Comparison of ENCODE assay signal across 8 cellular contexts in the genomic region with DNA sequence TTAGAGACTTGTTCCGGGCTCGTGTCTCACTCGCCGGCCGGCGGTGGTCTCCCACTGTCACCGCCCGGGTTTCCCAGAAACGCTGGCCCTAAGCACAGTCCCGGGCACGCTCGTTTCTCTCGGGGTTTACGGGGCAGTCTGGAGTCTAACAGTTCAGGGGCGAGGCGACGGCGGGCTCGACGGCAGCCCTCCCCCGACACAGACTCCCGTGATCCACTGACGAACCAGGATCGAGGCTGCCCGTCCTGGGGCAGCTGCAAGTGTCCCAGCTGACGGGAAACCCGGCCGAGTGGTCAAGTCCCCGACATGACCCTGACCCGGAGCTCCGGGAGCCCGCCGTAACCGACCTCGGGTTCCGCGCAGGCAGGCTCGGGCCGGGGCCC. TPM values are rescaled to one million over a fixed set of nuclear protein-coding genes. Genes with fewer than 3 reads are reported as not detected.
A peak's percentile ranks its signal among the peaks of the same experiment; 100 is the strongest.
DNase-seq lines count a peak whose midpoint lies in the region; ATAC-seq and TF ChIP-seq lines count a peak whose summit lies in the region.

No MANE protein-coding gene starts in this region.

- H3K9me3 Mint-ChIP-seq in brain = no peaks in the 10 kb centered on the region

- H4K8ac ChIP-seq in mesenchymal stem cell (ENCODE audit: low read length) = no peak overlapping the region

- H3K36me3 ChIP-seq in mesenchymal stem cell (ENCODE audit: control insufficient read depth in 1 of 2, insufficient read depth in 2 of 2, low read depth in 1 of 2, low read length in 2 of 2) = peaks cover 8 to 23% of the 10 kb centered on the region in 2 experiments

- H3K14ac ChIP-seq in mesenchymal stem cell (ENCODE audit: low read length in 2 of 2) = peak overlapping the region; percentile 53 to 93

- H3K4me1 Mint-ChIP-seq in brain = peaks cover 49% of the 10 kb centered on the region

- TF ChIP-seq CTCF in brain (conservative IDR thresholded peaks at IDR 0.05) = no peak

- peak overlapping the region; percentile 85 for H2BK5ac ChIP-seq in mesenchymal stem cell (ENCODE audit: low read depth, low read length, poor library complexity, severe bottlenecking)

- peak overlapping the region; percentile 89 for H3K4me2 ChIP-seq in mesenchymal stem cell (ENCODE audit: low read length, poor library complexity, severe bottlenecking)

- under 1% methylated on average over 34 of the region's 39 CpGs for WGBS in mesenchymal stem cell

- peak overlapping the region; percentile 95 for H3K9ac ChIP-seq in mesenchymal stem cell (ENCODE audit: low read length)

- peaks cover 24% of the 10 kb centered on the region for H3K36me3 Mint-ChIP-seq in brain

- ATAC-seq in GM19035 (IDR thresholded peaks at IDR 0.05; ENCODE audit: unreplicated experiment) (peak; percentile 4), HG03432 (IDR thresholded peaks at IDR 0.05; ENCODE audit: unreplicated experiment) (peak; percentile 16), HG02571 (IDR thresholded peaks at IDR 0.05; ENCODE audit: unreplicated experiment) (no peak), GM19023 (IDR thresholded peaks at IDR 0.05; ENCODE audit: unreplicated experiment) (no peak)

- peaks cover 55% of the 10 kb centered on the region for H3K4me1 ChIP-seq in mesenchymal stem cell (ENCODE audit: control insufficient read depth, insufficient read depth, low read depth, low read length)

- DNase-seq in mesenchymal stem cell = no peak
- no peak for DNase-seq in iPS-NIHi11 (ENCODE audit: low spot score)
- no peak for DNase-seq in SHP77 treated with DMSO at 0.1 percent for 48 hours (lab: John Stamatoyannopoulos, UW)

- H3K27me3 ChIP-seq in mesenchymal stem cell (ENCODE audit: control insufficient read depth in 1 of 2, insufficient read depth in 1 of 2, low read length in 2 of 2) = no peaks in the 10 kb centered on the region

- peak overlapping the region; percentile 38 to 93 (median 85) for H3K27ac Mint-ChIP-seq in brain

- peak overlapping the region; percentile 2 for H3K27ac ChIP-seq in mesenchymal stem cell (ENCODE audit: low read length, poor library complexity, severe bottlenecking)

- peak overlapping the region in 1 of 2 experiments; percentile 47 for H2BK12ac ChIP-seq in mesenchymal stem cell (ENCODE audit: low read length in 2 of 2)

- H3K4me3 Mint-ChIP-seq in brain = peak overlapping the region; percentile 87 to 93 (median 89)

- peak overlapping the region; percentile 92 for H4K91ac ChIP-seq in mesenchymal stem cell (ENCODE audit: low read length)

- peaks cover 3% of the 10 kb centered on the region for H3K27me3 Mint-ChIP-seq in brain

- H2AK5ac ChIP-seq in mesenchymal stem cell (ENCODE audit: low read length, severe bottlenecking) = no peak overlapping the region

- H3K4me3 ChIP-seq in mesenchymal stem cell (ENCODE audit: insufficient read depth in 1 of 2, low read depth in 1 of 2, low read length in 2 of 2) = peak overlapping the region; percentile 97 to 99

- peak overlapping the region; percentile 68 for H2AFZ ChIP-seq in mesenchymal stem cell (ENCODE audit: low read depth, low read length)

- H3K4ac ChIP-seq in mesenchymal stem cell (ENCODE audit: low read depth in 1 of 2, low read length in 2 of 2) = peak overlapping the region; percentile 81 to 90

- no peak overlapping the region for H2BK120ac ChIP-seq in mesenchymal stem cell (ENCODE audit: low read depth, low read length)

- H2BK15ac ChIP-seq in mesenchymal stem cell (ENCODE audit: low read depth, poor library complexity, severe bottlenecking) = peak overlapping the region; percentile 6

- peak overlapping the region; percentile 94 to 95 for H3K18ac ChIP-seq in mesenchymal stem cell (ENCODE audit: low read depth in 1 of 2, low read length in 2 of 2)

- peak overlapping the region in 1 of 2 experiments; percentile 85 for H3K23ac ChIP-seq in mesenchymal stem cell (ENCODE audit: low read length in 2 of 2)

- H3K79me1 ChIP-seq in mesenchymal stem cell (replicated peaks; ENCODE audit: low read length, poor library complexity, severe bottlenecking) = peaks cover 12% of the 10 kb centered on the region

- H3K9me3 ChIP-seq in mesenchymal stem cell (ENCODE audit: control insufficient read depth, low read length) = no peaks in the 10 kb centered on the region

RNA-seq across cellular contexts. Expression of gene UBE2J2, which starts 0.5 kb away (rescaled TPM):
- polyA plus RNA-seq in brain (ENCODE audit: insufficient read depth, low read depth, low replicate concordance) = 45.3 TPM
- polyA plus RNA-seq in mesenchymal stem cell (2013, experiment 1 of 2) = 41.4 TPM
- 42.8 TPM for polyA plus RNA-seq in mesenchymal stem cell (2013, experiment 2 of 2)

RNA-seq across cellular contexts. Expression of gene SCNN1D, which starts 7.1 kb away (rescaled TPM):
- polyA plus RNA-seq in brain (ENCODE audit: insufficient read depth, low read depth, low replicate concordance) = 1.4 TPM
- polyA plus RNA-seq in mesenchymal stem cell (2013, experiment 1 of 2) = 1.1 TPM
- polyA plus RNA-seq in mesenchymal stem cell (2013, experiment 2 of 2) = 1.9 TPM

RNA-seq across cellular contexts. Expression of gene C1QTNF12, which starts 26.6 kb away (rescaled TPM):
- polyA plus RNA-seq in brain (ENCODE audit: insufficient read depth, low read depth, low replicate concordance) = 1.4 TPM
- polyA plus RNA-seq in mesenchymal stem cell (2013, experiment 1 of 2) = 1.2 TPM
- polyA plus RNA-seq in mesenchymal stem cell (2013, experiment 2 of 2) = 0.89 TPM

RNA-seq across cellular contexts. Expression of gene ACAP3, which starts 34.6 kb away (rescaled TPM):
- 47.9 TPM for polyA plus RNA-seq in brain (ENCODE audit: insufficient read depth, low read depth, low replicate concordance)
- 28.9 TPM for polyA plus RNA-seq in mesenchymal stem cell (2013, experiment 1 of 2)
- 27.2 TPM for polyA plus RNA-seq in mesenchymal stem cell (2013, experiment 2 of 2)

RNA-seq across cellular contexts. Expression of gene PUSL1, which starts 35.3 kb away (rescaled TPM):
- 13.6 TPM for polyA plus RNA-seq in brain (ENCODE audit: insufficient read depth, low read depth, low replicate concordance)
- polyA plus RNA-seq in mesenchymal stem cell (2013, experiment 1 of 2) = 17.7 TPM
- polyA plus RNA-seq in mesenchymal stem cell (2013, experiment 2 of 2) = 18.3 TPM

Comparison
In these comparisons a context has a peak if more than half of its experiments do, and no peak if none do; other contexts are left out.
1. ATAC-seq: peak in GM19035 (single experiment) and HG03432 (single experiment); none in HG02571 (single experiment) and GM19023 (single experiment).